In genomic region chr5:161311965-161312364, GRCh38 we compare ENCODE assay signal across 14 cellular contexts.
DNase-seq lines count a peak whose midpoint lies in the region; ATAC-seq and TF ChIP-seq lines count a peak whose summit lies in the region.
"Had no signal": no experiment of that assay in that cellular context is flagged by ENCODE, and none has a peak within 500 bp of the region (broad histone marks: within the 10 kb centered on the region; RNA-seq: fewer than 3 reads in every experiment).

No MANE protein-coding gene starts in this region.

- TF ChIP-seq CTCF in chondrocyte (IDR thresholded peaks at IDR 0.05): no peak

- peaks cover 3% of the 10 kb centered on the region for H3K27me3 Mint-ChIP-seq in chondrocyte (ENCODE audit: low read depth)

- no peak overlapping the region for H3K4me3 Mint-ChIP-seq in chondrocyte (ENCODE audit: unreplicated experiment)
- H3K4me3 Mint-ChIP-seq: neural progenitor cell had no signal

- no peaks in the 10 kb centered on the region for H3K4me1 Mint-ChIP-seq in chondrocyte (ENCODE audit: low read depth)

- H3K9me3 Mint-ChIP-seq in chondrocyte (ENCODE audit: low read depth): peaks cover 5% of the 10 kb centered on the region

- ATAC-seq in GM19395 (IDR thresholded peaks at IDR 0.05; ENCODE audit: unreplicated experiment) (peak; percentile 35), HG02642 (IDR thresholded peaks at IDR 0.05; ENCODE audit: poor library complexity, unreplicated experiment) (peak; percentile 43), HG03460 (IDR thresholded peaks at IDR 0.05; ENCODE audit: unreplicated experiment) (peak; percentile 50)
- no peak for ATAC-seq in activated CD4-positive, CD25-positive, alpha-beta regulatory T cell treated with anti-CD3 and anti-CD28 coated beads, Interleukin-2, amount 50 U/mL, for 24 hours
- ATAC-seq: body of pancreas had no signal

- H3K27ac Mint-ChIP-seq in chondrocyte (ENCODE audit: unreplicated experiment): no peak overlapping the region
- H3K27ac Mint-ChIP-seq: neural progenitor cell had no signal

- DNase-seq in DMS53 treated with DMSO at 0.1 percent for 48 hours (lab: John Stamatoyannopoulos, UW; ENCODE audit: unreplicated experiment) (no peak), chondrocyte (ENCODE audit: low spot score) (no peak), COLO668 (lab: John Stamatoyannopoulos, UW; ENCODE audit: unreplicated experiment) (no peak)
- DNase-seq: activated naive CD4-positive, alpha-beta T cell treated with Interleukin-2 at 50 U/mL for 16 hours; effector CD4-positive, alpha-beta T cell; mammary epithelial cell; NCI-H1092 treated with DMSO at 0.1 percent for 48 hours; stimulated activated naive CD4-positive, alpha-beta T cell treated with Interleukin-2 at 50 U/mL for 16 hours had no signal

- H3K36me3 Mint-ChIP-seq in chondrocyte (ENCODE audit: low read depth): no peaks in the 10 kb centered on the region
- H3K36me3 Mint-ChIP-seq: neural progenitor cell had no signal

Comparison
In these comparisons a context has a peak if more than half of its experiments do, and no peak if none do; other contexts are left out.
1. ATAC-seq: peak in GM19395 (single experiment), HG02642 (single experiment) and HG03460 (single experiment); none in activated CD4-positive, CD25-positive, alpha-beta regulatory T cell treated with anti-CD3 and anti-CD28 coated beads, Interleukin-2, amount 50 U/mL, for 24 hours (0 of 2).